In the genomic region with DNA sequence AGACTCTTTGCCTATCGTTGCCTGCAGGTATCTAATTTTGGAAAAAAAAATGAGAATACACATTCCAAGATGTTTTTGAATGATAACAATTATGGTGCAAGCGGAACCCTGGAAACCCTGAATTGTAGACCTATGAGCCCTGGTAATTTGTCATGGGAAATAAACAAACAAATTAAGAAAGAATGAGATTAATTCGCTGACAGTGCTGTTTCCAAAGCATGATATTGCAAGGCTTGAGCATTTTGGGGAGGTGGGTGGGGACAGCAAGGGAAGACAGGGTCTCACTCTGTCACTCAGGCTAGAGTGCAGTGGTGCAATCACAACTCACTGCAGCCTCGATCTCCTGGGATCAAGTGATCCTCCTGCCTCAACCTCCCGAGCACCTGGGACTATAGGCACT, we compare ENCODE assay signal across 3 cellular contexts.
A peak's percentile ranks its signal among the peaks of the same experiment; 100 is the strongest.
TF ChIP-seq lines count a peak whose summit lies in the region.

No MANE protein-coding gene starts in this region.

TF ChIP-seq in A549, 52 proteins besides CTCF, POLR2A, EP300 and RAD21:
- TF ChIP-seq CEBPB (IDR thresholded peaks at IDR 0.05): no peak
- TF ChIP-seq MAFK (IDR thresholded peaks at IDR 0.05; ENCODE audit: partially characterized antibody): peak; percentile 63
TF ChIP-seq in A549: peak in this region for 1.

TF ChIP-seq in IMR-90, 13 proteins besides CTCF, POLR2A, EP300 and RAD21:
- TF ChIP-seq, protein P1, sequence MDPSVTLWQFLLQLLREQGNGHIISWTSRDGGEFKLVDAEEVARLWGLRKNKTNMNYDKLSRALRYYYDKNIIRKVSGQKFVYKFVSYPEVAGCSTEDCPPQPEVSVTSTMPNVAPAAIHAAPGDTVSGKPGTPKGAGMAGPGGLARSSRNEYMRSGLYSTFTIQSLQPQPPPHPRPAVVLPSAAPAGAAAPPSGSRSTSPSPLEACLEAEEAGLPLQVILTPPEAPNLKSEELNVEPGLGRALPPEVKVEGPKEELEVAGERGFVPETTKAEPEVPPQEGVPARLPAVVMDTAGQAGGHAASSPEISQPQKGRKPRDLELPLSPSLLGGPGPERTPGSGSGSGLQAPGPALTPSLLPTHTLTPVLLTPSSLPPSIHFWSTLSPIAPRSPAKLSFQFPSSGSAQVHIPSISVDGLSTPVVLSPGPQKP (IDR thresholded peaks at IDR 0.05; ENCODE audit: borderline replicate concordance, low read depth, low read length): no peak
- TF ChIP-seq MAFK (IDR thresholded peaks at IDR 0.05; ENCODE audit: low read depth, low read length) (peak; percentile 79), MAZ (IDR thresholded peaks at IDR 0.05; ENCODE audit: borderline replicate concordance, low read depth, low read length) (no peak)

TF ChIP-seq in H1, 55 proteins besides CTCF, POLR2A, EP300 and RAD21:
- TF ChIP-seq SIN3A (conservative IDR thresholded peaks at IDR 0.05 in 1 of 2, IDR thresholded peaks at IDR 0.05 in 1 of 2; ENCODE audit: low read depth in 1 of 2, low read length in 2 of 2) (no peak), TCF12 (IDR thresholded peaks at IDR 0.05; ENCODE audit: low read depth, low read length) (no peak), CHD1 (IDR thresholded peaks at IDR 0.05; ENCODE audit: low read depth, low read length) (no peak), MAFK (IDR thresholded peaks at IDR 0.05; ENCODE audit: low read depth, low read length) (0 out of 2 replicates have a peak, but pooled peaks have one; percentile 48)
TF ChIP-seq in H1: peak in this region for 1.
